In genomic region chr9:21684831-21685362, GRCh38 we compare ENCODE assay signal across 8 cellular contexts.
A peak's percentile ranks its signal among the peaks of the same experiment; 100 is the strongest.
DNase-seq lines count a peak whose midpoint lies in the region; ATAC-seq and TF ChIP-seq lines count a peak whose summit lies in the region.

No MANE protein-coding gene starts in this region.

- H3K27ac ChIP-seq in PC-3 (ENCODE audit: low read length) (peak overlapping the region; percentile 96), brain microvascular endothelial cell (no peak overlapping the region)

- POLR2A ChIA-PET in PC-3 (lab: Charles Lee; ENCODE audit: unreplicated experiment): interaction anchor here (0.6 kb wide), 3 partner anchors 18 to 131 kb away, joined by 3 to 5 read pairs (median 3); no protein-coding TSS in a partner anchor

- H3F3A ChIP-seq in PC-3 (ENCODE audit: low read length, unreplicated experiment): peaks cover 18% of the 10 kb centered on the region

- peaks cover 65% of the 10 kb centered on the region for H3K79me2 ChIP-seq in PC-3 (ENCODE audit: low read length)

- TSS peak; percentile 2 for BruUV-seq in PC-3 (replicated peaks; lab: Mats Ljungman, UMichigan)

- H3K36me3 ChIP-seq in PC-3 (ENCODE audit: low read depth, low read length): no peaks in the 10 kb centered on the region
- no peaks in the 10 kb centered on the region for H3K36me3 ChIP-seq in brain microvascular endothelial cell (replicated peaks)

- H3K4me3 ChIP-seq in AG10803 (ENCODE audit: low read length) (no peak overlapping the region), PC-3 (ENCODE audit: low read length) (peak overlapping the region; percentile 27; the same call in 1 of the 2 replicates), brain microvascular endothelial cell (ENCODE audit: low read depth, low read length) (no peak overlapping the region)

- DNase-seq in AG10803 (ENCODE audit: low read depth) (peak; percentile 46), PC-3 (peak; percentile 97), brain microvascular endothelial cell (peak; percentile 79), pulmonary artery endothelial cell (ENCODE audit: low read depth, low spot score) (peak; percentile 90), AG20443 (ENCODE audit: low spot score) (no peak)

- ATAC-seq in PC-3 (peak; percentile 68), HG02623 (IDR thresholded peaks at IDR 0.05; ENCODE audit: unreplicated experiment) (no peak), GM21619 (IDR thresholded peaks at IDR 0.05; ENCODE audit: unreplicated experiment) (no peak), GM19397 (IDR thresholded peaks at IDR 0.05; ENCODE audit: unreplicated experiment) (no peak)

- no peaks in the 10 kb centered on the region for H3K9me2 ChIP-seq in PC-3 (replicated peaks; ENCODE audit: low read length)

- no peak overlapping the region for H2AFZ ChIP-seq in PC-3 (ENCODE audit: low read length)

- intact Hi-C loops in PC-3 (cut with micrococcal nuclease): no loop called here

- H3K4me1 ChIP-seq in PC-3 (ENCODE audit: insufficient read depth, low read length): peaks cover 91% of the 10 kb centered on the region

- CTCF ChIA-PET in PC-3 (lab: Charles Lee): no interaction called here

- TF ChIP-seq CTCF in AG10803 (conservative IDR thresholded peaks at IDR 0.05; ENCODE audit: low read length): no peak
- no peak for TF ChIP-seq CTCF in PC-3 (conservative IDR thresholded peaks at IDR 0.05; ENCODE audit: low read depth, low read length)
- TF ChIP-seq CTCF in brain microvascular endothelial cell (IDR thresholded peaks at IDR 0.05; ENCODE audit: low read depth, low read length, missing control alignments): no peak

- H3K4me2 ChIP-seq in PC-3 (ENCODE audit: low read length): peak overlapping the region; percentile 73

- H3K27me3 ChIP-seq in PC-3 (ENCODE audit: low read length) (no peaks in the 10 kb centered on the region), brain microvascular endothelial cell (replicated peaks) (no peaks in the 10 kb centered on the region)

- no peaks in the 10 kb centered on the region for H4K20me1 ChIP-seq in PC-3 (ENCODE audit: low read length)

- H3K9me3 ChIP-seq in PC-3 (ENCODE audit: low read length): no peaks in the 10 kb centered on the region

- in situ Hi-C loops in brain microvascular endothelial cell (cut with HindIII; ENCODE audit: low pct_ligation_motif_present, low sequenced_read_pairs): loop anchor here (25.0 kb wide), 1 partner anchor 98 kb away; no protein-coding TSS in a partner anchor

- H3K9ac ChIP-seq in PC-3 (ENCODE audit: low read length): peak overlapping the region; percentile 69
